Comparison of ENCODE assay signal across 13 cellular contexts in genomic region chr3:119779731-119780383, GRCh38. TPM values are rescaled to one million over a fixed set of nuclear protein-coding genes. Genes with fewer than 3 reads are reported as not detected.
DNase-seq lines count a peak whose midpoint lies in the region; ATAC-seq, FAIRE-seq and TF ChIP-seq lines count a peak whose summit lies in the region.
"Had no signal": no experiment of that assay in that cellular context is flagged by ENCODE, and none has a peak within 500 bp of the region (broad histone marks: within the 10 kb centered on the region; RNA-seq: fewer than 3 reads in every experiment).

No MANE protein-coding gene starts in this region.

- POLR2A ChIA-PET in GM12878 (lab: Charles Lee) = interaction anchor here (0.6 kb wide), 1 partner anchor 47 kb away, joined by 4 read pairs; no protein-coding TSS in a partner anchor

- in situ Hi-C loops in GM12878 (cut with MboI) = no loop called here

- H2BK120ac ChIP-seq in mesenchymal stem cell (ENCODE audit: low read depth, low read length) = no peak overlapping the region

- TF ChIP-seq CTCF in GM12878 (IDR thresholded peaks at IDR 0.05 in 2 of 3, conservative IDR thresholded peaks at IDR 0.05 in 1 of 3; ENCODE audit: control insufficient read depth in 2 of 3, extremely low read depth in 1 of 3, insufficient read depth in 1 of 3, low read depth in 3 of 3, low read length in 3 of 3) = no peak

- no peak overlapping the region for H3K14ac ChIP-seq in mesenchymal stem cell (ENCODE audit: low read length in 2 of 2)

- peak; percentile 11 for DNase-seq in GM18507 (ENCODE audit: extremely low spot score, insufficient read length, low read depth)
- DNase-seq in GM12878 (ENCODE audit: low read depth, low spot score) = peak; percentile 9
- DNase-seq in HuH-7 (ENCODE audit: low spot score) = no peak
- DNase-seq in mesenchymal stem cell = no peak
- no peak for DNase-seq in HCEC 1CT
- DNase-seq: activated CD4-positive, CD25-positive, alpha-beta regulatory T cell; central memory CD4-positive, alpha-beta T cell; stimulated activated naive CD4-positive, alpha-beta T cell treated with Interleukin-2 at 50 U/mL for 16 hours had no signal

- no TSS peak for BruUV-seq in GM12878 (replicated peaks; lab: Mats Ljungman, UMichigan)

- H3K4me3 ChIP-seq in GM12878 (no peak overlapping the region), mesenchymal stem cell (ENCODE audit: insufficient read depth in 1 of 2, low read depth in 1 of 2, low read length in 2 of 2) (no peak overlapping the region)

- no peak overlapping the region for H3K18ac ChIP-seq in mesenchymal stem cell (ENCODE audit: low read depth in 1 of 2, low read length in 2 of 2)

- TF ChIP-seq EP300 in GM12878 (IDR thresholded peaks at IDR 0.05; ENCODE audit: borderline replicate concordance in 1 of 2, control insufficient read depth in 1 of 2, low read depth in 2 of 2, low read length in 2 of 2) = no peak

- ATAC-seq in GM21447 (IDR thresholded peaks at IDR 0.05; ENCODE audit: unreplicated experiment) (peak; percentile 86), HG03159 (IDR thresholded peaks at IDR 0.05; ENCODE audit: unreplicated experiment) (peak; percentile 78), GM12878 (peak; percentile 79), HG03565 (IDR thresholded peaks at IDR 0.05; ENCODE audit: unreplicated experiment) (no peak)
- ATAC-seq: Right ventricle myocardium inferior had no signal

- no peaks in the 10 kb centered on the region for H4K20me1 ChIP-seq in GM12878 (ENCODE audit: control insufficient read depth, insufficient read depth)

- 64% methylated on average over 2 of the region's 2 CpGs for WGBS in GM12878 (ENCODE audit: insufficient coverage, insufficient replicate concordance, low lambda C conversion rate, missing lambda C conversion rate)
- 92% methylated on average over 1 of the region's 2 CpGs for WGBS in mesenchymal stem cell

- H3K27me3 ChIP-seq in GM12878 (replicated peaks in 1 of 2; ENCODE audit: control insufficient read depth in 2 of 2, insufficient read depth in 2 of 2, low read length in 1 of 2) (no peaks in the 10 kb centered on the region), mesenchymal stem cell (ENCODE audit: control insufficient read depth in 1 of 2, insufficient read depth in 1 of 2, low read length in 2 of 2) (no peaks in the 10 kb centered on the region)

- no peak overlapping the region for H2BK12ac ChIP-seq in mesenchymal stem cell (ENCODE audit: low read length in 2 of 2)

- no peaks in the 10 kb centered on the region for H3K36me3 ChIP-seq in GM12878 (ENCODE audit: control insufficient read depth in 2 of 2, insufficient read depth in 2 of 2, low read length in 1 of 2)
- H3K36me3 ChIP-seq in mesenchymal stem cell (ENCODE audit: control insufficient read depth in 1 of 2, insufficient read depth in 2 of 2, low read depth in 1 of 2, low read length in 2 of 2) = no peaks in the 10 kb centered on the region

- no peak overlapping the region for H2BK15ac ChIP-seq in mesenchymal stem cell (ENCODE audit: low read depth, poor library complexity, severe bottlenecking)

- no peak for TF ChIP-seq POLR2A in GM12878 (IDR thresholded peaks at IDR 0.05; ENCODE audit: low read depth, low read length)

- no peak overlapping the region for H3K4ac ChIP-seq in mesenchymal stem cell (ENCODE audit: low read depth in 1 of 2, low read length in 2 of 2)

- H3K4me1 ChIP-seq in GM12878 (ENCODE audit: control insufficient read depth, insufficient read depth, low read length) = peaks cover 15% of the 10 kb centered on the region; the same call in 1 of the 2 replicates
- H3K4me1 ChIP-seq in mesenchymal stem cell (ENCODE audit: control insufficient read depth, insufficient read depth, low read depth, low read length) = no peaks in the 10 kb centered on the region

- H3K4me2 ChIP-seq in GM12878 (ENCODE audit: control insufficient read depth, insufficient read depth) = 0 out of 2 replicates have a peak overlapping the region, but pooled peaks have one; percentile 34
- H3K4me2 ChIP-seq in mesenchymal stem cell (ENCODE audit: low read length, poor library complexity, severe bottlenecking) = no peak overlapping the region

- no peaks in the 10 kb centered on the region for H3K79me2 ChIP-seq in GM12878 (ENCODE audit: control insufficient read depth, insufficient read depth, low read length)

- H3K27ac ChIP-seq in GM12878 (ENCODE audit: control insufficient read depth, insufficient read depth) (no peak overlapping the region), mesenchymal stem cell (ENCODE audit: low read length, poor library complexity, severe bottlenecking) (no peak overlapping the region)

- no peak overlapping the region for H2BK5ac ChIP-seq in mesenchymal stem cell (ENCODE audit: low read depth, low read length, poor library complexity, severe bottlenecking)

- intact Hi-C loops in GM12878 (cut with micrococcal nuclease; ENCODE audit: unreplicated experiment) = no loop called here

- SMC1A ChIA-PET in GM12878 (lab: Charles Lee; ENCODE audit: uncharacterized antibody, unreplicated experiment) = interaction anchor here (0.7 to 1.6 kb wide), 4 partner anchors 35 to 399 kb away, joined by 3 to 5 read pairs (median 4); no protein-coding TSS in a partner anchor

- H2AFZ ChIP-seq in GM12878 (ENCODE audit: control insufficient read depth, low read depth, low read length) = peak overlapping the region; percentile 46
- H2AFZ ChIP-seq in mesenchymal stem cell (ENCODE audit: low read depth, low read length) = no peak overlapping the region

- H4K8ac ChIP-seq in mesenchymal stem cell (ENCODE audit: low read length) = no peak overlapping the region

- RAD21 ChIA-PET in GM12878 (lab: Charles Lee; ENCODE audit: unreplicated experiment) = interaction anchor here (1.5 kb wide), 1 partner anchor 29 kb away, joined by 4 read pairs; no protein-coding TSS in a partner anchor

- FAIRE-seq in GM18507 (lab: Jason Lieb, UNC) (peak; percentile 89), GM12878 (lab: Jason Lieb, UNC) (no peak)
- FAIRE-seq: G401.6 had no signal

- CTCF ChIA-PET in GM12878 (lab: Yijun Ruan, JAX) = interaction anchor here (0.6 to 1.0 kb wide), 2 partner anchors 13 to 64 kb away, joined by 3 read pairs; no protein-coding TSS in a partner anchor

- TF ChIP-seq RAD21 in GM12878 (IDR thresholded peaks at IDR 0.05; ENCODE audit: insufficient read depth, low read depth, low read length) = no peak

- H2AK5ac ChIP-seq in mesenchymal stem cell (ENCODE audit: low read length, severe bottlenecking) = no peak overlapping the region

- H3K9me3 ChIP-seq in GM12878 (replicated peaks; ENCODE audit: control insufficient read depth, insufficient read depth, low read length) = no peaks in the 10 kb centered on the region
- H3K9me3 ChIP-seq in mesenchymal stem cell (ENCODE audit: control insufficient read depth, low read length) = peaks cover 10% of the 10 kb centered on the region

- no peak overlapping the region for H3K9ac ChIP-seq in GM12878 (ENCODE audit: control insufficient read depth, insufficient read depth, low read length)
- no peak overlapping the region for H3K9ac ChIP-seq in mesenchymal stem cell (ENCODE audit: low read length)

- no peak overlapping the region for H3K23ac ChIP-seq in mesenchymal stem cell (ENCODE audit: low read length in 2 of 2)

- H3K79me1 ChIP-seq in mesenchymal stem cell (replicated peaks; ENCODE audit: low read length, poor library complexity, severe bottlenecking) = no peaks in the 10 kb centered on the region

- no peak overlapping the region for H4K91ac ChIP-seq in mesenchymal stem cell (ENCODE audit: low read length)

TF ChIP-seq in GM12878, 131 proteins besides CTCF, POLR2A, EP300 and RAD21:
- TF ChIP-seq IKZF1 (conservative IDR thresholded peaks at IDR 0.05) (0 out of 2 replicates have a peak, but pooled peaks have one; percentile 17), ZBTB33 (IDR thresholded peaks at IDR 0.05) (no peak), PAX8 (IDR thresholded peaks at IDR 0.05) (no peak), ZNF24 (IDR thresholded peaks at IDR 0.05) (no peak), ZNF217 (IDR thresholded peaks at IDR 0.05) (no peak), STAT3 (IDR thresholded peaks at IDR 0.05; ENCODE audit: low read depth, low read length) (no peak), SIN3A (IDR thresholded peaks at IDR 0.05; ENCODE audit: low read depth, low read length) (no peak)

RNA-seq across cellular contexts. Expression of gene NR1I2, which starts 2.0 kb away (rescaled TPM):
- 2.1 and 3.3 TPM in 2 replicates for total RNA-seq in GM12878 (2013; cell fraction: nucleolus; rRNA removed)
- total RNA-seq in GM12878 (2014; rRNA removed) = 0.62 and 0.76 TPM in 2 replicates
- 0.41 and 0.45 TPM in 2 replicates for total RNA-seq in GM12878 (2014; rRNA removed; fragmentation: Illumina TruSeq; extraction: Trizol)
- 0.90 and 0.96 TPM in 2 replicates for total RNA-seq in GM12878 (2021)
- 0.20 TPM for polyA plus RNA-seq in GM12878 (2011; ENCODE audit: low read depth)
- polyA plus RNA-seq in GM12878 (2011; rRNA removed) = 0.09 and 0.26 TPM in 2 replicates
- 0.22 and 0.32 TPM in 2 replicates for polyA plus RNA-seq in GM12878 (2011; cell fraction: cytosol; rRNA removed)
- polyA plus RNA-seq in GM12878 (2011; cell fraction: nucleus; rRNA removed) = 0.98 and 1.3 TPM in 2 replicates
- 0.30 and 0.52 TPM in 2 replicates for polyA plus RNA-seq in GM12878 (2012)
- polyA plus RNA-seq in GM12878 (2014; fragmentation: Illumina TruSeq; extraction: Trizol) = 0.32 and 0.51 TPM in 2 replicates
- polyA plus RNA-seq in GM12878 (2014; fragmentation: Nextera tagmentation; extraction: Ambion mirVana) = under 1 TPM; 0.03 to 0.16 TPM
- polyA plus RNA-seq in GM12878 (2014; rRNA removed) = 0.90 and 1.0 TPM in 2 replicates
- polyA plus RNA-seq in GM12878 (2016; fragmentation: Nextera tagmentation; extraction: Ambion mirVana) = under 1 TPM; 0.28 to 0.87 TPM
- polyA minus RNA-seq in GM12878 (2011; rRNA and poly(A)+ RNA removed) = 0.29 and 0.46 TPM in 2 replicates
- not detected in 2 replicates for polyA minus RNA-seq in GM12878 (2011; cell fraction: cytosol; rRNA and poly(A)+ RNA removed)
- polyA minus RNA-seq in GM12878 (2011; cell fraction: nucleus; rRNA and poly(A)+ RNA removed) = 0.73 and 0.77 TPM in 2 replicates
- polyA plus RNA-seq in mesenchymal stem cell (2013, experiment 1 of 2) = not detected
- not detected for polyA plus RNA-seq in mesenchymal stem cell (2013, experiment 2 of 2)
- total RNA-seq: Right ventricle myocardium inferior had no signal

Comparison
In these comparisons a context has a peak if more than half of its experiments do, and no peak if none do; other contexts are left out.
1. DNase-seq: peak in GM18507 (single experiment) and GM12878 (single experiment); none in HuH-7 (single experiment), mesenchymal stem cell (single experiment) and HCEC 1CT (single experiment).